ENCODE assay signal across 35 cellular contexts in genomic region chr10:98270786-98271185, GRCh38. TPM values are rescaled to one million over a fixed set of nuclear protein-coding genes. Genes with fewer than 3 reads are reported as not detected.
"Had no signal": no experiment of that assay in that cellular context is flagged by ENCODE, and none has a peak within 500 bp of the region (broad histone marks: within the 10 kb centered on the region; RNA-seq: fewer than 3 reads in every experiment).

No MANE protein-coding gene starts in this region.

- ATAC-seq: pancreas; stimulated activated effector memory CD8-positive, alpha-beta T cell treated with anti-CD3 and anti-CD28 coated beads, Interleukin-12 subunit alpha, Interleukin-12 subunit beta, amount 100 ng/mL, for 72 hours; upper lobe of right lung had no signal

- H3K4me3 ChIP-seq: left ventricle myocardium inferior, pancreas, prostate gland, sigmoid colon, upper lobe of right lung had no signal

- H3K27me3 ChIP-seq: ascending aorta, brain microvascular endothelial cell, pancreas, sigmoid colon, upper lobe of right lung had no signal

- H3K36me3 ChIP-seq: ascending aorta, brain microvascular endothelial cell, left ventricle myocardium inferior, pancreas, prostate gland, sigmoid colon, thoracic aorta, upper lobe of right lung had no signal

- H3K9me3 Mint-ChIP-seq: activated naive CD4-positive, alpha-beta T cell treated with anti-CD3 and anti-CD28 coated beads, Interleukin-2, amount 10 ng/mL, durations not matched to agents 7 days and 5 days; activated naive CD8-positive, alpha-beta T cell treated with anti-CD3 and anti-CD28 coated beads, Interleukin-2, amount 10 ng/mL, durations not matched to agents 7 days and 5 days; activated T-helper 1 cell treated with anti-CD3 and anti-CD28 coated beads, Interleukin-12 subunit alpha, Interleukin-12 subunit beta, Interleukin-2, Interleukin-4 antibody, amounts not matched to agents 30 ng/mL and 10 ng/mL and 1 ng/mL, durations not matched to agents 14 hours and 24 hours and 36 hours; mesothelial cell of epicardium; nephron progenitor cell; stimulated activated naive CD8-positive, alpha-beta T cell treated with anti-CD3 and anti-CD28 coated beads, Interleukin-15, Interleukin-2, amounts not matched to agents 100 ng/mL and 50 ng/mL, for 24 hours had no signal

- FAIRE-seq: endometrium, frontal cortex, islet of Langerhans, pancreas, small intestine, TTC549 had no signal

- H3K4me3 Mint-ChIP-seq: activated naive CD4-positive, alpha-beta T cell treated with anti-CD3 and anti-CD28 coated beads, Interleukin-2, amount 10 ng/mL, durations not matched to agents 7 days and 5 days; activated naive CD8-positive, alpha-beta T cell treated with anti-CD3 and anti-CD28 coated beads, Interleukin-2, amount 10 ng/mL, durations not matched to agents 7 days and 5 days; activated T-helper 1 cell treated with anti-CD3 and anti-CD28 coated beads, Interleukin-12 subunit alpha, Interleukin-12 subunit beta, Interleukin-2, Interleukin-4 antibody, amounts not matched to agents 30 ng/mL and 10 ng/mL and 1 ng/mL, durations not matched to agents 14 hours and 24 hours and 36 hours; dendritic cell treated with granulocyte-macrophage colony-stimulating factor and Interleukin-4, amounts not matched to agents 40 ng/mL and 50 ng/mL, for 4 days; mesothelial cell of epicardium; nephron progenitor cell; stimulated activated effector memory CD8-positive, alpha-beta T cell treated with anti-CD3 and anti-CD28 coated beads, Interleukin-12 subunit alpha, Interleukin-12 subunit beta, amount 100 ng/mL, for 72 hours; stimulated activated naive CD8-positive, alpha-beta T cell treated with anti-CD3 and anti-CD28 coated beads, Interleukin-15, Interleukin-2, amounts not matched to agents 100 ng/mL and 50 ng/mL, for 24 hours had no signal

- H3K9me3 ChIP-seq: ascending aorta, left ventricle myocardium inferior, pancreas, prostate gland, sigmoid colon, thoracic aorta, upper lobe of right lung had no signal

- H3K27ac ChIP-seq: brain microvascular endothelial cell, epithelial cell of prostate, prostate gland, upper lobe of right lung, VCaP had no signal

- H3K27ac Mint-ChIP-seq: activated naive CD4-positive, alpha-beta T cell treated with anti-CD3 and anti-CD28 coated beads, Interleukin-2, amount 10 ng/mL, durations not matched to agents 7 days and 5 days; activated naive CD8-positive, alpha-beta T cell treated with anti-CD3 and anti-CD28 coated beads, Interleukin-2, amount 10 ng/mL, durations not matched to agents 7 days and 5 days; activated T-helper 1 cell treated with anti-CD3 and anti-CD28 coated beads, Interleukin-12 subunit alpha, Interleukin-12 subunit beta, Interleukin-2, Interleukin-4 antibody, amounts not matched to agents 30 ng/mL and 10 ng/mL and 1 ng/mL, durations not matched to agents 14 hours and 24 hours and 36 hours; dendritic cell treated with granulocyte-macrophage colony-stimulating factor and Interleukin-4, amounts not matched to agents 40 ng/mL and 50 ng/mL, for 4 days; nephron progenitor cell; stimulated activated effector memory CD8-positive, alpha-beta T cell treated with anti-CD3 and anti-CD28 coated beads, Interleukin-12 subunit alpha, Interleukin-12 subunit beta, amount 100 ng/mL, for 72 hours; stimulated activated naive CD8-positive, alpha-beta T cell treated with anti-CD3 and anti-CD28 coated beads, Interleukin-15, Interleukin-2, amounts not matched to agents 100 ng/mL and 50 ng/mL, for 24 hours had no signal

- DNase-seq: activated CD4-positive, alpha-beta T cell treated with anti-CD3 and anti-CD28 coated beads for 4 hours; activated CD4-positive, alpha-beta T cell treated with anti-CD3 and anti-CD28 coated beads, Interleukin-2, amount 50 U/mL, for 4 hours; activated CD8-positive, alpha-beta memory T cell treated with anti-CD3 and anti-CD28 coated beads, Interleukin-2, amount 50 U/mL, for 4 hours; activated effector memory CD4-positive, alpha-beta T cell treated with anti-CD3 and anti-CD28 coated beads, Interleukin-2, amount 50 U/mL, for 16 hours; activated naive CD4-positive, alpha-beta T cell treated with anti-CD3 and anti-CD28 coated beads, Interleukin-2, amount 10 ng/mL, durations not matched to agents 7 days and 5 days; activated naive CD8-positive, alpha-beta T cell treated with anti-CD3 and anti-CD28 coated beads, Interleukin-2, amount 10 ng/mL, durations not matched to agents 7 days and 5 days; activated T-cell treated with anti-CD3 and anti-CD28 coated beads, Interleukin-2, amount 50 U/mL, for 1 hour; brain microvascular endothelial cell; central memory CD4-positive, alpha-beta T cell; effector CD8-positive, alpha-beta T cell; left ventricle myocardium inferior; naive B cell; nephron progenitor cell; nucleus accumbens; pancreas; sigmoid colon; small intestine; stimulated activated CD4-positive, alpha-beta T cell treated with anti-CD3 and anti-CD28 coated beads, Interleukin-4, amount 100 ng/mL, for 24 hours; T-helper 1 cell; T-helper 9 cell; upper lobe of right lung had no signal

- H3K36me3 Mint-ChIP-seq: activated naive CD4-positive, alpha-beta T cell treated with anti-CD3 and anti-CD28 coated beads, Interleukin-2, amount 10 ng/mL, durations not matched to agents 7 days and 5 days; activated naive CD8-positive, alpha-beta T cell treated with anti-CD3 and anti-CD28 coated beads, Interleukin-2, amount 10 ng/mL, durations not matched to agents 7 days and 5 days; mesothelial cell of epicardium; stimulated activated effector memory CD8-positive, alpha-beta T cell treated with anti-CD3 and anti-CD28 coated beads, Interleukin-12 subunit alpha, Interleukin-12 subunit beta, amount 100 ng/mL, for 72 hours had no signal

RNA-seq across cellular contexts. Expression of gene LOXL4, which starts 2.8 kb away (rescaled TPM):
- total RNA-seq: activated naive CD8-positive, alpha-beta T cell treated with anti-CD3 and anti-CD28 coated beads, Interleukin-2, amount 10 ng/mL, durations not matched to agents 7 days and 5 days; activated T-helper 1 cell treated with anti-CD3 and anti-CD28 coated beads, Interleukin-12 subunit alpha, Interleukin-12 subunit beta, Interleukin-2, Interleukin-4 antibody, amounts not matched to agents 30 ng/mL and 10 ng/mL and 1 ng/mL, durations not matched to agents 14 hours and 24 hours and 36 hours; frontal cortex had no signal
